Comparison of ENCODE assay signal across 1 cellular context in genomic region chr1:77322061-77322900, GRCh38.
TF ChIP-seq lines count a peak whose summit lies in the region.

No MANE protein-coding gene starts in this region.

TF ChIP-seq in IMR-90, 13 proteins besides CTCF, POLR2A, EP300 and RAD21:
- TF ChIP-seq MAZ (IDR thresholded peaks at IDR 0.05; ENCODE audit: borderline replicate concordance, low read depth, low read length) (no peak), RCOR1 (IDR thresholded peaks at IDR 0.05; ENCODE audit: insufficient replicate concordance, low read length) (no peak), BHLHE40 (IDR thresholded peaks at IDR 0.05; ENCODE audit: low read depth, low read length) (peak; percentile 47; the same call in 1 of the 2 replicates), RFX5 (IDR thresholded peaks at IDR 0.05; ENCODE audit: low read depth, low read length) (no peak), FOS (IDR thresholded peaks at IDR 0.05; ENCODE audit: low read depth, low read length) (peak; percentile 47; the same call in 1 of the 2 replicates), MXI1 (IDR thresholded peaks at IDR 0.05; ENCODE audit: borderline replicate concordance, low read depth, low read length) (no peak), CHD1 (IDR thresholded peaks at IDR 0.05; ENCODE audit: low read depth, low read length) (no peak), SMC3 (IDR thresholded peaks at IDR 0.05; ENCODE audit: low read depth, low read length) (no peak), NFE2L2 (IDR thresholded peaks at IDR 0.05; ENCODE audit: low read depth, low read length) (peak; percentile 87), ELK1 (IDR thresholded peaks at IDR 0.05; ENCODE audit: borderline replicate concordance, low read depth, low read length) (no peak), MAFK (IDR thresholded peaks at IDR 0.05; ENCODE audit: low read depth, low read length) (peak; percentile 58), USF2 (IDR thresholded peaks at IDR 0.05; ENCODE audit: low read depth, low read length) (peak; percentile 26; the same call in 1 of the 2 replicates), CEBPB (IDR thresholded peaks at IDR 0.05; ENCODE audit: low read depth, low read length) (peak; percentile 70)
